2 cellular contexts compared by ENCODE assay signal in the genomic region with DNA sequence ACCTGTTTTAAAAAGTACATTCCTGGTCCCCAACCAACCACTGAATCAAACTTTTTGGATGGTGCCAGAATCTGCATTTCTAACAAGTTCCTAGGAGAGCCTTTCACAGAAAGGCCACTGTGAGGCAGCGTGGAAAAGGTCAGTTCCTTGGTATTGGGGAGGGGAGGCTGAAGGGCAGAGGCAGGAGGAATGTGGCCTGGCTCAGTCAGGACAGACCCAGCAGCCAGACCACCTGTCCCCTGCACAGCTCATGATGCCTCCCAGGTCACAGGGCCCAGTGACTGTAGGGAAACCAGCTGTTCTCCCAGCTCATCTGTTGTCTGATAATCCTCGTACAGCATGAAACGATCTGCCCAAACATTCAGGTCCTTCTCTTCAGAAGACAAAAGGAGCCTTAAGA.
TF ChIP-seq lines count a peak whose summit lies in the region.

No MANE protein-coding gene starts in this region.

TF ChIP-seq in GM23338, 12 proteins besides CTCF, POLR2A, EP300 and RAD21 (continues in another document):
- TF ChIP-seq POLR2AphosphoS5 (IDR thresholded peaks at IDR 0.05; ENCODE audit: low read depth) (no peak), ZNF462 (CRISPR knock-in tag; IDR thresholded peaks at IDR 0.05) (no peak), JUNB (IDR thresholded peaks at IDR 0.05; ENCODE audit: unreplicated experiment) (no peak), NANOG (IDR thresholded peaks at IDR 0.05; ENCODE audit: borderline replicate concordance) (no peak), ZNF114 (CRISPR knock-in tag; IDR thresholded peaks at IDR 0.05) (no peak), ETS1 (IDR thresholded peaks at IDR 0.05) (no peak), EZH2 (IDR thresholded peaks at IDR 0.05; ENCODE audit: low read depth, unreplicated experiment) (no peak), STAT1 (IDR thresholded peaks at IDR 0.05; ENCODE audit: unreplicated experiment) (no peak), ZNF331 (CRISPR knock-in tag; IDR thresholded peaks at IDR 0.05; ENCODE audit: low read depth) (no peak)
- TF ChIP-seq, protein P1, sequence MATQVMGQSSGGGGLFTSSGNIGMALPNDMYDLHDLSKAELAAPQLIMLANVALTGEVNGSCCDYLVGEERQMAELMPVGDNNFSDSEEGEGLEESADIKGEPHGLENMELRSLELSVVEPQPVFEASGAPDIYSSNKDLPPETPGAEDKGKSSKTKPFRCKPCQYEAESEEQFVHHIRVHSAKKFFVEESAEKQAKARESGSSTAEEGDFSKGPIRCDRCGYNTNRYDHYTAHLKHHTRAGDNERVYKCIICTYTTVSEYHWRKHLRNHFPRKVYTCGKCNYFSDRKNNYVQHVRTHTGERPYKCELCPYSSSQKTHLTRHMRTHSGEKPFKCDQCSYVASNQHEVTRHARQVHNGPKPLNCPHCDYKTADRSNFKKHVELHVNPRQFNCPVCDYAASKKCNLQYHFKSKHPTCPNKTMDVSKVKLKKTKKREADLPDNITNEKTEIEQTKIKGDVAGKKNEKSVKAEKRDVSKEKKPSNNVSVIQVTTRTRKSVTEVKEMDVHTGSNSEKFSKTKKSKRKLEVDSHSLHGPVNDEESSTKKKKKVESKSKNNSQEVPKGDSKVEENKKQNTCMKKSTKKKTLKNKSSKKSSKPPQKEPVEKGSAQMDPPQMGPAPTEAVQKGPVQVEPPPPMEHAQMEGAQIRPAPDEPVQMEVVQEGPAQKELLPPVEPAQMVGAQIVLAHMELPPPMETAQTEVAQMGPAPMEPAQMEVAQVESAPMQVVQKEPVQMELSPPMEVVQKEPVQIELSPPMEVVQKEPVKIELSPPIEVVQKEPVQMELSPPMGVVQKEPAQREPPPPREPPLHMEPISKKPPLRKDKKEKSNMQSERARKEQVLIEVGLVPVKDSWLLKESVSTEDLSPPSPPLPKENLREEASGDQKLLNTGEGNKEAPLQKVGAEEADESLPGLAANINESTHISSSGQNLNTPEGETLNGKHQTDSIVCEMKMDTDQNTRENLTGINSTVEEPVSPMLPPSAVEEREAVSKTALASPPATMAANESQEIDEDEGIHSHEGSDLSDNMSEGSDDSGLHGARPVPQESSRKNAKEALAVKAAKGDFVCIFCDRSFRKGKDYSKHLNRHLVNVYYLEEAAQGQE (IDR thresholded peaks at IDR 0.05; ENCODE audit: unreplicated experiment) = no peak

TF ChIP-seq in H1, 55 proteins besides CTCF, POLR2A, EP300 and RAD21:
- peak; percentile 45; the same call in 1 of the 2 replicates for TF ChIP-seq TEAD4 (IDR thresholded peaks at IDR 0.05; ENCODE audit: low read depth, low read length)
- TF ChIP-seq E2F6 (IDR thresholded peaks at IDR 0.05) = no peak
